ENCODE assay signal across 15 cellular contexts in the genomic region with DNA sequence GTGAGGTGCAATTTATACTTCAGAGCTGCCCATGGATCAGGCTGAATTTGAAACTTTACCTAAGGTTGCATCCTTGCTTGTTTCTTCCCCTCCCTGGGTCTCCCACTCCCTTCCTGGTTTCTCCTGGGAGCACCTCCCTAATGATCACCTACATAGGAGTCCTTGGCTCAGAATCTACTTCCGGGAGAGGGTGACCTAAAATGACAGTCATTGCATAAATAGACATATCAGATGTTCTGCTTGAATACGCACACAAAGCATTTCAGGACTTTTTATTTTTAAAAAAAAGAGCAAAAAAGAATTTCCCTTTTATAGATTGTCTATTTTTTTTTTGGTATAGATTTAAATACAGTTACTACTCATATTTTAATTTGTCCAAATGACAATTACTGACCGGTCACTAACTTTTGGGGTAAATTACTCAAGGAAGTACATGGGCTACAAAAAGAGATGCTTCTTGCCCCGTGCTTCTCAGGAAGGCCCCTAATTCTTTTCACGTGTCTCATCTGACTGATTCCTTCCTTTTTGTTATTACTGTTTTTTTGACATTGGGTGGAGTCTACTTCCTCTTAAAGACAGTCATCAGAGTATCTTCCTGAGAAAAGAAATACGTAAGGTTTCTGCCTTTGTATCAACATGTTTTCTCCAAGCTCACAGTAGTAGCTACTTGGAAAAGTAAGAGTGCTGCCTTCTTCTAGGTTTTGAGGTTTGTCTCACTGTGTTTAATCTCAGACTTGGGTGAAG. TPM values are rescaled to one million over a fixed set of nuclear protein-coding genes. Genes with fewer than 3 reads are reported as not detected.
A peak's percentile ranks its signal among the peaks of the same experiment; 100 is the strongest.
DNase-seq lines count a peak whose midpoint lies in the region; ATAC-seq and TF ChIP-seq lines count a peak whose summit lies in the region.
"Had no signal": no experiment of that assay in that cellular context is flagged by ENCODE, and none has a peak within 500 bp of the region (broad histone marks: within the 10 kb centered on the region; RNA-seq: fewer than 3 reads in every experiment).

No MANE protein-coding gene starts in this region.

- no peaks in the 10 kb centered on the region for H3K36me3 ChIP-seq in uterus

- DNase-seq in SIG-M5 treated with dmso at 0.1 percent for 504 hours (lab: John Stamatoyannopoulos, UW; ENCODE audit: unreplicated experiment): peak; percentile 21
- no peak for DNase-seq in SIG-M5 (lab: John Stamatoyannopoulos, UW)
- peak; percentile 3 for DNase-seq in GM12864 (ENCODE audit: low read depth)
- no peak for DNase-seq in T-helper 17 cell
- DNase-seq in naive B cell: peak; percentile 80
- no peak for DNase-seq in SK-N-DZ (ENCODE audit: low spot score)
- DNase-seq in uterus: no peak
- DNase-seq: caudate nucleus, left ventricle myocardium superior, NCI-H146, NCI-H524 treated with DMSO at 0.1 percent for 48 hours, SHP77 treated with DMSO at 0.1 percent for 48 hours had no signal

- H3K9me3 ChIP-seq in T-helper 17 cell (ENCODE audit: control insufficient read depth, low read length, poor library complexity, severe bottlenecking) (peaks cover 3% of the 10 kb centered on the region), uterus (no peaks in the 10 kb centered on the region)

- H3K27ac Mint-ChIP-seq in T-helper 17 cell: peak overlapping the region; percentile 0
- peak overlapping the region; percentile 92 to 100 (median 99) for H3K27ac Mint-ChIP-seq in naive B cell

- H3K4me1 Mint-ChIP-seq in T-helper 17 cell: peaks cover 15% of the 10 kb centered on the region
- H3K4me1 Mint-ChIP-seq in naive B cell: peaks cover 53 to 74% (median 63%) of the 10 kb centered on the region in 3 donors

- peaks cover 28% of the 10 kb centered on the region for H3K27me3 Mint-ChIP-seq in T-helper 17 cell
- H3K27me3 Mint-ChIP-seq in naive B cell: peaks cover 0 to 9% (median 3%) of the 10 kb centered on the region in 3 donors

- ATAC-seq in T-helper 17 cell (peak; percentile 65), naive B cell (ENCODE audit: low read depth in 2 of 2) (peak; percentile 84 to 87), GM19452 (IDR thresholded peaks at IDR 0.05; ENCODE audit: unreplicated experiment) (no peak)
- ATAC-seq: K562, left ventricle myocardium superior, sciatic nerve had no signal

- no peak for TF ChIP-seq POLR2A in uterus (IDR thresholded peaks at IDR 0.05)

- H3K27me3 ChIP-seq in uterus: no peaks in the 10 kb centered on the region

- H3K36me3 Mint-ChIP-seq in T-helper 17 cell (ENCODE audit: low read depth): no peaks in the 10 kb centered on the region
- peaks cover 11 to 41% of the 10 kb centered on the region in 2 donors for H3K36me3 Mint-ChIP-seq in naive B cell

- H3K27ac ChIP-seq in uterus: no peak overlapping the region

- H3K4me1 ChIP-seq in uterus: peaks cover 0 to 7% of the 10 kb centered on the region in 2 donors

- H3K9me3 Mint-ChIP-seq in naive B cell: peaks cover 10 to 20% (median 11%) of the 10 kb centered on the region in 7 donors

- H3K4me3 Mint-ChIP-seq in T-helper 17 cell (no peak overlapping the region), naive B cell (peak overlapping the region; percentile 18 to 93 (median 77))

- TF ChIP-seq CTCF in GM12864 (IDR thresholded peaks at IDR 0.05; ENCODE audit: low read depth, low read length, missing control alignments): no peak
- no peak for TF ChIP-seq CTCF in uterus (IDR thresholded peaks at IDR 0.05)

- intact Hi-C loops in uterus (cut with DNase I; ENCODE audit: low total_unique reads): no loop called here

- H3K4me3 ChIP-seq in GM12864 (ENCODE audit: low read depth, low read length) (no peak overlapping the region), uterus (no peak overlapping the region)
- H3K4me3 ChIP-seq: K562 had no signal

RNA-seq across cellular contexts. Expression of a gene that starts 4.9 kb away (rescaled TPM):
- total RNA-seq in T-helper 17 cell (1 to 10 TPM in 1 of 2 donors, under 1 TPM in 1; 0.15 to 6.2 TPM), uterus (10 to 100 TPM in 3 of 4 donors, 1 to 10 TPM in 1; 7.7 to 22.5 (median 18.2) TPM)
- polyA plus RNA-seq in naive B cell (ENCODE audit: low read depth in 6 of 6): 10 to 100 TPM in 2 of 6 donors, 1 to 10 TPM in 4; 4.5 to 15.3 (median 7.4) TPM
- 17.5 and 18.2 TPM in 2 replicates for polyA plus RNA-seq in SK-N-DZ (2014; cell fraction: cytosol; rRNA removed)
- 9.1 and 9.2 TPM in 2 replicates for polyA plus RNA-seq in SK-N-DZ (2014; cell fraction: nucleus; rRNA removed)
- total RNA-seq: K562 had no signal

Comparison
In these comparisons a context has a peak if more than half of its experiments do, and no peak if none do; other contexts are left out.
1. DNase-seq: peak in SIG-M5 treated with dmso at 0.1 percent for 504 hours (single experiment), GM12864 (single experiment) and naive B cell (single experiment); none in SIG-M5 (single experiment), T-helper 17 cell (0 of 3), SK-N-DZ (single experiment) and uterus (0 of 2).